In the genomic region with DNA sequence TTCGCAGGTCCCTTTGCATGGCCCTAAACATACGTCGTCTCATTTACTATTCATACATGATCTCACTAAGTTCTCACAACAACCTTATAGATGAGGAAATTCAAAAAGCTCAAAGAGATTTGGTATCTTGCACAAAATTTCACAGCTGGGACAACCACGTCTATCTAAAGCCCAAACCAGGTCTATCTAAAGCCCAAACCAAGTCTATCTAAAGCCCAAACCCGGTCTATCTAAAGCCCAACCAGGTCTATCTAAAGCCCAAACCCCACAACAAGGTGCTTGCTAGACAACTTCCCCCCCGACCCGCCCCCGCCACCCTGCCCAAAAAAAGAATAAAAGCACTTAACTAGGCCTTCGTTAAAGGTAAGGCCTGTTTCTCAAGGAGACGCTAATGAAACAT, we compare ENCODE assay signal across 19 cellular contexts.
"Had no signal": no experiment of that assay in that cellular context is flagged by ENCODE, and none has a peak within 500 bp of the region (broad histone marks: within the 10 kb centered on the region; RNA-seq: fewer than 3 reads in every experiment).

No MANE protein-coding gene starts in this region.

- H3K27ac ChIP-seq: colonic mucosa, testis had no signal

- H3K27me3 ChIP-seq: colonic mucosa, spleen, testis, tibial nerve, upper lobe of right lung had no signal

- H3K4me3 ChIP-seq: colonic mucosa, lung, spleen, testis, tibial nerve, upper lobe of right lung had no signal

- H3K4me1 ChIP-seq: colonic mucosa, testis had no signal

- DNase-seq: colonic mucosa; effector CD4-positive, alpha-beta T cell; endodermal cell; foreskin melanocyte; head of caudate nucleus; hippocampal formation; left colon; left ventricle myocardium superior; mesenchymal stem cell; midbrain; nephron progenitor cell; spleen; stimulated activated CD4-positive, alpha-beta T cell treated with anti-CD3 and anti-CD28 coated beads, Interleukin-15, amount 100 ng/mL, for 24 hours; stimulated activated CD4-positive, alpha-beta T cell treated with anti-CD3 and anti-CD28 coated beads, Interleukin-1b, Interleukin-23, amount 100 ng/mL, for 48 hours; stimulated activated CD4-positive, alpha-beta T cell treated with anti-CD3 and anti-CD28 coated beads, Interleukin-4, amount 100 ng/mL, for 24 hours; testis; upper lobe of right lung had no signal

- H3K9me3 ChIP-seq: colonic mucosa, spleen, testis, tibial nerve, upper lobe of right lung had no signal
